In the genomic region with DNA sequence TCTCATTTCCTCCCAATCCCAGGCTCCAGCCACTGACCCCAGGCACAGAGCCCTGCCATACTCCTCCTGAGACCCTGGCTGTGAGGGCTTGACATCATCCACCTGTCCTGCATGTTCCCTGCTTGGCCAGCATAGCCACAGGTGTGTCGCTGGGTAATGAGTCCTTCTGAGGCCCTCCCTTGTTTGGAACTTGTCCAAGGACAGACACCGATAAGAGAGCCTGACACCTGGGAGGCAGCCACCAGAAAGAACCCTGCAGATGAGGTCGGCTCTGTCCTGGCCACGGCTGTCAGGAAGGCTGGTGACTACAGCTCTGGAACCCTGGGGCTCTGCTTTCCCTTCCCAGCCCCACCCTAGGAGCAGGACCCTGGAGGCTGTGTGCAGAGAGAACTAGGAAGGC, we compare ENCODE assay signal across 11 cellular contexts. TPM values are rescaled to one million over a fixed set of nuclear protein-coding genes. Genes with fewer than 3 reads are reported as not detected.
A peak's percentile ranks its signal among the peaks of the same experiment; 100 is the strongest.
DNase-seq lines count a peak whose midpoint lies in the region; ATAC-seq and TF ChIP-seq lines count a peak whose summit lies in the region.
"Had no signal": no experiment of that assay in that cellular context is flagged by ENCODE, and none has a peak within 500 bp of the region (broad histone marks: within the 10 kb centered on the region; RNA-seq: fewer than 3 reads in every experiment).

No MANE protein-coding gene starts in this region.

- H3K27me3 ChIP-seq in heart left ventricle = no peaks in the 10 kb centered on the region
- no peaks in the 10 kb centered on the region for H3K27me3 ChIP-seq in MM.1S (replicated peaks; ENCODE audit: insufficient read depth, low read length)
- H3K27me3 ChIP-seq in thyroid gland = no peaks in the 10 kb centered on the region
- H3K27me3 ChIP-seq: BE2C had no signal

- H3K9me3 ChIP-seq in heart left ventricle (no peaks in the 10 kb centered on the region), MM.1S (replicated peaks; ENCODE audit: insufficient read depth, low read length) (no peaks in the 10 kb centered on the region), thyroid gland (no peaks in the 10 kb centered on the region)
- H3K9me3 ChIP-seq: BE2C had no signal

- H3F3A ChIP-seq in MM.1S (ENCODE audit: insufficient read depth, low read length) = peaks cover 43% of the 10 kb centered on the region

- peak overlapping the region; percentile 43 for H3K4me2 ChIP-seq in MM.1S (ENCODE audit: low read depth, low read length)

- H3K36me3 ChIP-seq in heart left ventricle (peaks cover 0 to 88% (median 68%) of the 10 kb centered on the region in 9 donors), MM.1S (replicated peaks; ENCODE audit: insufficient read depth, low read length) (peaks cover 13% of the 10 kb centered on the region), thyroid gland (peaks cover 25 to 44% of the 10 kb centered on the region in 2 donors)
- H3K36me3 ChIP-seq: BE2C had no signal

- H3K27me3 Mint-ChIP-seq in brain (no peaks in the 10 kb centered on the region), HFFc6 (ENCODE audit: insufficient read depth) (peaks cover 2% of the 10 kb centered on the region; the same call in 1 of the 2 replicates)

- peak overlapping the region; percentile 4; the same call in 1 of the 2 replicates for H3K9ac ChIP-seq in MM.1S (ENCODE audit: low read length)

- no peaks in the 10 kb centered on the region for H3K9me2 ChIP-seq in MM.1S (replicated peaks; ENCODE audit: insufficient read depth, low read length)

- H4K20me1 ChIP-seq in MM.1S (ENCODE audit: insufficient read depth, low read length) = no peaks in the 10 kb centered on the region

- H3K27ac ChIP-seq in heart left ventricle (peak overlapping the region in 3 of 12 donors; percentile 5 to 46 (median 37)), MM.1S (ENCODE audit: low read length) (peak overlapping the region; percentile 75), thyroid gland (no peak overlapping the region)

- no peak for TF ChIP-seq POLR2A in heart left ventricle (IDR thresholded peaks at IDR 0.05)
- no peak for TF ChIP-seq POLR2A in thyroid gland (IDR thresholded peaks at IDR 0.05)

- H3K4me1 Mint-ChIP-seq in brain (peaks cover 16% of the 10 kb centered on the region), HFFc6 (ENCODE audit: low read depth) (no peaks in the 10 kb centered on the region)

- H3K36me3 Mint-ChIP-seq in brain (peaks cover 24% of the 10 kb centered on the region), HFFc6 (ENCODE audit: low read depth) (0 out of 2 replicates have a peak, but pooled peaks cover 15% of the 10 kb centered on the region)

- no peak for TF ChIP-seq CTCF in heart left ventricle (IDR thresholded peaks at IDR 0.05)
- TF ChIP-seq CTCF in MM.1S (IDR thresholded peaks at IDR 0.05; ENCODE audit: low read length) = no peak
- no peak for TF ChIP-seq CTCF in brain (conservative IDR thresholded peaks at IDR 0.05)
- TF ChIP-seq CTCF in thyroid gland (IDR thresholded peaks at IDR 0.05) = no peak
- TF ChIP-seq CTCF in HFFc6 (IDR thresholded peaks at IDR 0.05) = no peak

- H2AFZ ChIP-seq in MM.1S (ENCODE audit: low read length) = no peak overlapping the region

- peak; percentile 18 for DNase-seq in left ventricle myocardium superior
- no peak for DNase-seq in heart left ventricle
- DNase-seq in MM.1S = no peak
- peak; percentile 33 to 40 for DNase-seq in thyroid gland
- no peak for DNase-seq in HFFc6
- no peak for DNase-seq in stimulated activated CD4-positive, alpha-beta T cell treated with anti-CD3 and anti-CD28 coated beads, Interleukin-2, amount 100 ng/mL, for 48 hours
- DNase-seq in SK-N-DZ (ENCODE audit: low spot score) = no peak
- DNase-seq: BE2C, trophoblast cell had no signal

- 30 to 68% (median 45%) methylated on average over 3 to 4 of the region's 4 CpGs for WGBS in heart left ventricle, 4 donors
- 66 to 67% methylated on average over 1 to 2 of the region's 4 CpGs for WGBS in thyroid gland, 2 donors

- peaks cover 10% of the 10 kb centered on the region for H3K79me2 ChIP-seq in MM.1S (ENCODE audit: low read length)

- peaks cover 0 to 2% (median 0%) of the 10 kb centered on the region in 5 experiments for H3K9me3 Mint-ChIP-seq in brain
- no peaks in the 10 kb centered on the region for H3K9me3 Mint-ChIP-seq in HFFc6

- H3K4me3 ChIP-seq in heart left ventricle (no peak overlapping the region), MM.1S (ENCODE audit: low read length) (no peak overlapping the region), thyroid gland (replicated peaks in 1 of 3) (no peak overlapping the region)

- peaks cover 0 to 38% (median 16%) of the 10 kb centered on the region in 12 donors for H3K4me1 ChIP-seq in heart left ventricle
- peaks cover 58% of the 10 kb centered on the region for H3K4me1 ChIP-seq in MM.1S (ENCODE audit: low read length)
- H3K4me1 ChIP-seq in thyroid gland = no peaks in the 10 kb centered on the region

- no peak for ATAC-seq in left ventricle myocardium superior
- ATAC-seq in heart left ventricle = no peak

- intact Hi-C loops in left ventricle myocardium superior (cut with micrococcal nuclease) = no loop called here
- intact Hi-C loops in heart left ventricle (cut with DNase I) = loop anchor here in 9 of 10 donors (1.0 to 10.0 kb wide), 8 partner anchors 35 to 373 kb away; a partner anchor contains a TSS
- intact Hi-C loops in thyroid gland (cut with DNase I) = loop anchor here (10.0 kb wide), 2 partner anchors 73 to 373 kb away; a partner anchor contains a TSS

- peak overlapping the region in 3 of 5 experiments; percentile 56 to 90 (median 83) for H3K27ac Mint-ChIP-seq in brain
- no peak overlapping the region for H3K27ac Mint-ChIP-seq in HFFc6

- no peak overlapping the region for H3K4me3 Mint-ChIP-seq in brain
- H3K4me3 Mint-ChIP-seq in HFFc6 = no peak overlapping the region

RNA-seq across cellular contexts. Expression of a gene that starts 34.6 kb away (rescaled TPM):
- 30.7 TPM for total RNA-seq in left ventricle myocardium superior
- total RNA-seq in heart left ventricle = 10 to 100 TPM; 14.4 to 42.7 (median 25.3) TPM
- 10 to 100 TPM; 13.7 to 37.3 TPM for polyA plus RNA-seq in heart left ventricle
- 34.6 TPM for polyA plus RNA-seq in brain (ENCODE audit: insufficient read depth, low read depth, low replicate concordance)
- total RNA-seq in thyroid gland = 10 to 100 TPM; 30.1 to 57.7 (median 41.6) TPM
- 10 to 100 TPM; 18.9 to 29.1 (median 22.0) TPM for total RNA-seq in HFFc6 (2021; fragmentation: NEBNext Ultra II Directional; extraction: Animal tissue kit (Norgen Biotek cat#: 25700))
- 0.13 and 1.2 TPM in 2 replicates for polyA plus RNA-seq in SK-N-DZ (2014; cell fraction: cytosol; rRNA removed)
- polyA plus RNA-seq in SK-N-DZ (2014; cell fraction: nucleus; rRNA removed) = 0.49 and 1.0 TPM in 2 replicates

RNA-seq across cellular contexts. Expression of a gene that starts 37.7 kb away (rescaled TPM):
- total RNA-seq in left ventricle myocardium superior = 76.8 TPM
- total RNA-seq in heart left ventricle = 10 to 100 TPM; 29.0 to 96.8 (median 47.0) TPM
- polyA plus RNA-seq in heart left ventricle = 10 to 100 TPM; 22.2 to 36.1 TPM
- 238 TPM for polyA plus RNA-seq in brain (ENCODE audit: insufficient read depth, low read depth, low replicate concordance)
- 100 to 1,000 TPM; 297 to 533 (median 441) TPM for total RNA-seq in thyroid gland
- 10 to 100 TPM; 30.3 to 38.7 (median 34.9) TPM for total RNA-seq in HFFc6 (2021; fragmentation: NEBNext Ultra II Directional; extraction: Animal tissue kit (Norgen Biotek cat#: 25700))
- polyA plus RNA-seq in SK-N-DZ (2014; cell fraction: cytosol; rRNA removed) = 6.6 and 8.3 TPM in 2 replicates
- polyA plus RNA-seq in SK-N-DZ (2014; cell fraction: nucleus; rRNA removed) = 3.6 and 4.1 TPM in 2 replicates

RNA-seq across cellular contexts. Expression of a gene that starts 41.3 kb away (rescaled TPM):
- total RNA-seq in left ventricle myocardium superior = not detected
- total RNA-seq in heart left ventricle = under 1 TPM in 4 of 9 donors, not detected in 5; 0.19 to 0.77 (median 0.30) TPM
- polyA plus RNA-seq in heart left ventricle = under 1 TPM in 1 of 2 donors, not detected in 1; 0.65 TPM
- 1.0 TPM for polyA plus RNA-seq in brain (ENCODE audit: insufficient read depth, low read depth, low replicate concordance)
- total RNA-seq in thyroid gland = 1 to 10 TPM in 1 of 4 donors, not detected in 3; 1.0 TPM
- total RNA-seq in HFFc6 (2021; fragmentation: NEBNext Ultra II Directional; extraction: Animal tissue kit (Norgen Biotek cat#: 25700)) = not detected
- not detected in 2 replicates for polyA plus RNA-seq in SK-N-DZ (2014; cell fraction: cytosol; rRNA removed)
- not detected in 2 replicates for polyA plus RNA-seq in SK-N-DZ (2014; cell fraction: nucleus; rRNA removed)
- total RNA-seq: RPMI7951 had no signal

Comparison
In these comparisons a context has a peak if more than half of its experiments do, and no peak if none do; other contexts are left out.
1. DNase-seq: peak in left ventricle myocardium superior (single experiment) and thyroid gland (2 of 2); none in heart left ventricle (0 of 5), MM.1S (single experiment), HFFc6 (single experiment), stimulated activated CD4-positive, alpha-beta T cell treated with anti-CD3 and anti-CD28 coated beads, Interleukin-2, amount 100 ng/mL, for 48 hours (0 of 2) and SK-N-DZ (single experiment).